Comparison of ENCODE assay signal across 8 cellular contexts in the genomic region with DNA sequence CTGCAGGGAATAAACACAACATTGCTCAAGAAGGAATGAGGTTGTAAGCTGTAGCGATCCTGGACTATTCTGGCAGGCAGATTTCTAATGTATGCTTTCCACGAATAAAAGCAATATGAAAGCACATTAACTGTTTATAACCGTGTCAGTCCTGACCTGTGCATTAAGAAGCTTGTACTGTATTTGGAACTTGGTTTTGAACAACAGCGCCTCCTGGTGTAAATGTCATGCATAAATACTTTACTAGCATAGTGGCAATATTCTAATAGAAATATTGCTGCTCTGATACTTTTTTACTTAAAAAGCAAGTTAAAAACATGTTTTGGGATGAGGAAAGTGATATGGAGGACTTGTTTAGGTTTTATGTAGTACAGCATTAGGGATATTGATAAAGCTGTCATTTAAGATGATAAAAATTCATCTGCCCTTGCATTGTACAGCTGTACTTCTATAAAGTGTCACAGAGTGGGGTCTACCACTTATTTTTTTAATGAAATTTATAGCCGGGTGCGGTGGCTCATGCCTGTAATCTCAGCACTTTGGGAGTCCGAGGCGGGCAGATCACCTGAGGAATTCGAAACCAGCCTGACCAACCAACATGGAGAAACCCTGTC.
DNase-seq lines count a peak whose midpoint lies in the region; ATAC-seq and TF ChIP-seq lines count a peak whose summit lies in the region.

No MANE protein-coding gene starts in this region.

- no peaks in the 10 kb centered on the region for H3K79me2 ChIP-seq in GM23338 (replicated peaks; ENCODE audit: insufficient read depth)

- ATAC-seq in GM23338, result peak; percentile 45
- no peak for ATAC-seq in HG03521 (IDR thresholded peaks at IDR 0.05; ENCODE audit: unreplicated experiment)

- POLR2A ChIA-PET in activated CD4-positive, alpha-beta memory T cell treated with anti-CD3 and anti-CD28 coated beads for 36 hours (lab: Charles Lee), result interaction anchor here (1.1 kb wide), 1 partner anchor 74 kb away, joined by 3 read pairs; no protein-coding TSS in a partner anchor

- H3K4me1 ChIP-seq in GM23338 (ENCODE audit: insufficient read depth) (no peaks in the 10 kb centered on the region), ovary (ENCODE audit: insufficient read depth) (no peaks in the 10 kb centered on the region)

- peaks cover 2% of the 10 kb centered on the region for H3K27me3 Mint-ChIP-seq in GM23338 (ENCODE audit: insufficient read depth, low read depth, poor library complexity)
- no peaks in the 10 kb centered on the region for H3K27me3 Mint-ChIP-seq in activated CD4-positive, alpha-beta memory T cell treated with anti-CD3 and anti-CD28 coated beads for 36 hours

- no peaks in the 10 kb centered on the region for H4K20me1 ChIP-seq in GM23338 (replicated peaks; ENCODE audit: insufficient read depth)

- H3K27ac ChIP-seq in GM23338 (ENCODE audit: low read depth) (no peak overlapping the region), ovary (no peak overlapping the region)

- CTCF ChIA-PET in activated CD4-positive, alpha-beta memory T cell treated with anti-CD3 and anti-CD28 coated beads for 36 hours (lab: Charles Lee), result interaction anchor here (0.6 to 5.0 kb wide), 33 partner anchors 9 to 559 kb away, joined by 3 to 46 read pairs (median 5); a partner anchor contains a TSS

- DNase-seq in COLO668 (lab: John Stamatoyannopoulos, UW; ENCODE audit: unreplicated experiment) (peak; percentile 30), GM23338 (ENCODE audit: low spot score) (peak; percentile 76), NCI-H446 (lab: John Stamatoyannopoulos, UW) (peak; percentile 68 to 80), foreskin fibroblast (peak; percentile 57 to 83), ovary (peak in 1 of 5 donors; percentile 47), OCI-M2 (lab: John Stamatoyannopoulos, UW; ENCODE audit: unreplicated experiment) (no peak)
- DNase-seq in activated CD4-positive, alpha-beta memory T cell treated with anti-CD3 and anti-CD28 coated beads for 36 hours, result peak; percentile 17

- no peaks in the 10 kb centered on the region; the same call in 2 of the 3 replicates for H3K4me1 Mint-ChIP-seq in GM23338
- H3K4me1 Mint-ChIP-seq in activated CD4-positive, alpha-beta memory T cell treated with anti-CD3 and anti-CD28 coated beads for 36 hours (ENCODE audit: low read depth), result peaks cover 5% of the 10 kb centered on the region

- H3K4me3 ChIP-seq in GM23338 (no peak overlapping the region), foreskin fibroblast (ENCODE audit: low read depth in 1 of 2, low read length in 2 of 2) (no peak overlapping the region), ovary (no peak overlapping the region)

- no peak for TF ChIP-seq EP300 in ovary (IDR thresholded peaks at IDR 0.05)

- no peak overlapping the region for H3K4me3 Mint-ChIP-seq in GM23338
- no peak overlapping the region for H3K4me3 Mint-ChIP-seq in activated CD4-positive, alpha-beta memory T cell treated with anti-CD3 and anti-CD28 coated beads for 36 hours

- no peaks in the 10 kb centered on the region for H3K9me2 ChIP-seq in GM23338 (ENCODE audit: insufficient read depth)

- no peaks in the 10 kb centered on the region for H3K9me3 Mint-ChIP-seq in GM23338
- H3K9me3 Mint-ChIP-seq in activated CD4-positive, alpha-beta memory T cell treated with anti-CD3 and anti-CD28 coated beads for 36 hours, result no peaks in the 10 kb centered on the region

- no peak overlapping the region for H3K4me2 ChIP-seq in GM23338

- no peak for TF ChIP-seq POLR2A in ovary (IDR thresholded peaks at IDR 0.05)

- intact Hi-C loops in activated CD4-positive, alpha-beta memory T cell treated with anti-CD3 and anti-CD28 coated beads for 36 hours (cut with micrococcal nuclease), result loop anchor here (1.0 to 10.0 kb wide), 4 partner anchors 81 to 374 kb away; a partner anchor contains a TSS
- intact Hi-C loops in ovary (cut with DNase I), result loop anchor here (5.0 to 10.0 kb wide), 4 partner anchors 134 to 372 kb away; a partner anchor contains a TSS

- H3K36me3 ChIP-seq in GM23338 (ENCODE audit: insufficient read depth) (no peaks in the 10 kb centered on the region), ovary (no peaks in the 10 kb centered on the region)

- H2AFZ ChIP-seq in GM23338, result no peak overlapping the region

- TF ChIP-seq CTCF in GM23338 (conservative IDR thresholded peaks at IDR 0.05; ENCODE audit: low read depth in 2 of 2), result peak; percentile 74 to 94
- TF ChIP-seq CTCF in foreskin fibroblast (IDR thresholded peaks at IDR 0.05; ENCODE audit: low read depth, low read length), result peak; percentile 61
- peak; percentile 70 to 76 (median 75) for TF ChIP-seq CTCF in ovary (IDR thresholded peaks at IDR 0.05)

- peaks cover 5% of the 10 kb centered on the region; the same call in 1 of the 2 replicates for H3F3A ChIP-seq in GM23338 (replicated peaks; ENCODE audit: low read depth)

- WGBS in ovary, 3 donors, result 23 to 33% (median 29%) methylated on average over 9 of the region's 9 CpGs

- H3K27me3 ChIP-seq in GM23338 (ENCODE audit: insufficient read depth) (no peaks in the 10 kb centered on the region), ovary (no peaks in the 10 kb centered on the region)

- H3K27ac Mint-ChIP-seq in GM23338, result no peak overlapping the region
- H3K27ac Mint-ChIP-seq in activated CD4-positive, alpha-beta memory T cell treated with anti-CD3 and anti-CD28 coated beads for 36 hours, result no peak overlapping the region

- no peaks in the 10 kb centered on the region; the same call in 2 of the 3 replicates for H3K36me3 Mint-ChIP-seq in GM23338 (ENCODE audit: low read depth)
- no peaks in the 10 kb centered on the region for H3K36me3 Mint-ChIP-seq in activated CD4-positive, alpha-beta memory T cell treated with anti-CD3 and anti-CD28 coated beads for 36 hours

- H3K9me3 ChIP-seq in ovary, result no peaks in the 10 kb centered on the region

TF ChIP-seq in GM23338, 12 proteins besides CTCF, POLR2A, EP300 and RAD21 (continues in another document):
- TF ChIP-seq CREB1 (CRISPR knock-in tag; IDR thresholded peaks at IDR 0.05; ENCODE audit: low read depth), result no peak
- TF ChIP-seq JUNB (IDR thresholded peaks at IDR 0.05; ENCODE audit: unreplicated experiment), result no peak
- no peak for TF ChIP-seq ZNF331 (CRISPR knock-in tag; IDR thresholded peaks at IDR 0.05; ENCODE audit: low read depth)
- no peak for TF ChIP-seq EZH2 (IDR thresholded peaks at IDR 0.05; ENCODE audit: low read depth, unreplicated experiment)
- no peak for TF ChIP-seq EZH2phosphoT487 (IDR thresholded peaks at IDR 0.05; ENCODE audit: unreplicated experiment)
- TF ChIP-seq NANOG (IDR thresholded peaks at IDR 0.05; ENCODE audit: borderline replicate concordance), result no peak
- TF ChIP-seq, protein P1, sequence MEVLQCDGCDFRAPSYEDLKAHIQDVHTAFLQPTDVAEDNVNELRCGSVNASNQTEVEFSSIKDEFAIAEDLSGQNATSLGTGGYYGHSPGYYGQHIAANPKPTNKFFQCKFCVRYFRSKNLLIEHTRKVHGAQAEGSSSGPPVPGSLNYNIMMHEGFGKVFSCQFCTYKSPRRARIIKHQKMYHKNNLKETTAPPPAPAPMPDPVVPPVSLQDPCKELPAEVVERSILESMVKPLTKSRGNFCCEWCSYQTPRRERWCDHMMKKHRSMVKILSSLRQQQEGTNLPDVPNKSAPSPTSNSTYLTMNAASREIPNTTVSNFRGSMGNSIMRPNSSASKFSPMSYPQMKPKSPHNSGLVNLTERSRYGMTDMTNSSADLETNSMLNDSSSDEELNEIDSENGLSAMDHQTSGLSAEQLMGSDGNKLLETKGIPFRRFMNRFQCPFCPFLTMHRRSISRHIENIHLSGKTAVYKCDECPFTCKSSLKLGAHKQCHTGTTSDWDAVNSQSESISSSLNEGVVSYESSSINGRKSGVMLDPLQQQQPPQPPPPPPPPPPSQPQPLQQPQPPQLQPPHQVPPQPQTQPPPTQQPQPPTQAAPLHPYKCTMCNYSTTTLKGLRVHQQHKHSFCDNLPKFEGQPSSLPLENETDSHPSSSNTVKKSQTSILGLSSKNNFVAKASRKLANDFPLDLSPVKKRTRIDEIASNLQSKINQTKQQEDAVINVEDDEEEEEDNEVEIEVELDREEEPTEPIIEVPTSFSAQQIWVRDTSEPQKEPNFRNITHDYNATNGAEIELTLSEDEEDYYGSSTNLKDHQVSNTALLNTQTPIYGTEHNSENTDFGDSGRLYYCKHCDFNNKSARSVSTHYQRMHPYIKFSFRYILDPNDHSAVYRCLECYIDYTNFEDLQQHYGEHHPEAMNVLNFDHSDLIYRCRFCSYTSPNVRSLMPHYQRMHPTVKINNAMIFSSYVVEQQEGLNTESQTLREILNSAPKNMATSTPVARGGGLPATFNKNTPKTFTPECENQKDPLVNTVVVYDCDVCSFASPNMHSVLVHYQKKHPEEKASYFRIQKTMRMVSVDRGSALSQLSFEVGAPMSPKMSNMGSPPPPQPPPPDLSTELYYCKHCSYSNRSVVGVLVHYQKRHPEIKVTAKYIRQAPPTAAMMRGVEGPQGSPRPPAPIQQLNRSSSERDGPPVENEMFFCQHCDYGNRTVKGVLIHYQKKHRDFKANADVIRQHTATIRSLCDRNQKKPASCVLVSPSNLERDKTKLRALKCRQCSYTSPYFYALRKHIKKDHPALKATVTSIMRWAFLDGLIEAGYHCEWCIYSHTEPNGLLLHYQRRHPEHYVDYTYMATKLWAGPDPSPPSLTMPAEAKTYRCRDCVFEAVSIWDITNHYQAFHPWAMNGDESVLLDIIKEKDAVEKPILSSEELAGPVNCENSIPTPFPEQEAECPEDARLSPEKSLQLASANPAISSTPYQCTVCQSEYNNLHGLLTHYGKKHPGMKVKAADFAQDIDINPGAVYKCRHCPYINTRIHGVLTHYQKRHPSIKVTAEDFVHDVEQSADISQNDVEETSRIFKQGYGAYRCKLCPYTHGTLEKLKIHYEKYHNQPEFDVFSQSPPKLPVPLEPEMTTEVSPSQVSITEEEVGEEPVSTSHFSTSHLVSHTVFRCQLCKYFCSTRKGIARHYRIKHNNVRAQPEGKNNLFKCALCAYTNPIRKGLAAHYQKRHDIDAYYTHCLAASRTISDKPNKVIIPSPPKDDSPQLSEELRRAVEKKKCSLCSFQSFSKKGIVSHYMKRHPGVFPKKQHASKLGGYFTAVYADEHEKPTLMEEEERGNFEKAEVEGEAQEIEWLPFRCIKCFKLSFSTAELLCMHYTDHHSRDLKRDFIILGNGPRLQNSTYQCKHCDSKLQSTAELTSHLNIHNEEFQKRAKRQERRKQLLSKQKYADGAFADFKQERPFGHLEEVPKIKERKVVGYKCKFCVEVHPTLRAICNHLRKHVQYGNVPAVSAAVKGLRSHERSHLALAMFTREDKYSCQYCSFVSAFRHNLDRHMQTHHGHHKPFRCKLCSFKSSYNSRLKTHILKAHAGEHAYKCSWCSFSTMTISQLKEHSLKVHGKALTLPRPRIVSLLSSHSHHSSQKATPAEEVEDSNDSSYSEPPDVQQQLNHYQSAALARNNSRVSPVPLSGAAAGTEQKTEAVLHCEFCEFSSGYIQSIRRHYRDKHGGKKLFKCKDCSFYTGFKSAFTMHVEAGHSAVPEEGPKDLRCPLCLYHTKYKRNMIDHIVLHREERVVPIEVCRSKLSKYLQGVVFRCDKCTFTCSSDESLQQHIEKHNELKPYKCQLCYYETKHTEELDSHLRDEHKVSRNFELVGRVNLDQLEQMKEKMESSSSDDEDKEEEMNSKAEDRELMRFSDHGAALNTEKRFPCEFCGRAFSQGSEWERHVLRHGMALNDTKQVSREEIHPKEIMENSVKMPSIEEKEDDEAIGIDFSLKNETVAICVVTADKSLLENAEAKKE (CRISPR knock-in tag; IDR thresholded peaks at IDR 0.05), result no peak
